7 cellular contexts compared by ENCODE assay signal in the genomic region with DNA sequence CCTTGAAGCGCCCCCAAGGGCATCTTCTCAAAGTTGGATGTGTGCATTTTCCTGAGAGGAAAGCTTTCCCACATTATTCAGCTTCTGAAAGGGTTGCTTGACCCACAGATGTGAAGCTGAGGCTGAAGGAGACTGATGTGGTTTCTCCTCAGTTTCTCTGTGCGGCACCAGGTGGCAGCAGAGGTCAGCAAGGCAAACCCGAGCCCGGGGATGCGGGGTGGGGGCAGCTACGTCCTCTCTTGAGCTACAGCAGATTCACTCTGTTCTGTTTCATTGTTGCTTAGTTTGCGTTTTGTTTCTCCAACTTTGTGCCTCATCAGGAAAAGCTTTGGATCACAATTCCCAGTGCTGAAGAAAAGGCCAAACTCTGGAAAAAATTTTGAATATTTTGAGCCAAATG.
DNase-seq lines count a peak whose midpoint lies in the region; ATAC-seq and TF ChIP-seq lines count a peak whose summit lies in the region.
"Not testable (repeated sequence)": the region's sequence is repeated elsewhere in the genome, so short reads cannot be mapped to it uniquely, and the experiment has no call there.

No MANE protein-coding gene starts in this region.

- not testable (repeated sequence) for H3K4me2 ChIP-seq in HCT116 (ENCODE audit: low read length)

- WGBS in psoas muscle, 3 donors = 0 to 4% (median 3%) methylated on average over 5 to 6 of the region's 7 CpGs

- not testable (repeated sequence) for H3K36me3 ChIP-seq in HCT116 (ENCODE audit: control insufficient read depth in 1 of 2, insufficient read depth in 2 of 2, low read length in 2 of 2); colonic mucosa; psoas muscle (ENCODE audit: insufficient read depth in 1 of 2, low read depth in 1 of 2)

- not testable (repeated sequence) for H3K9me3 Mint-ChIP-seq in activated CD4-positive, alpha-beta T cell treated with anti-CD3 and anti-CD28 coated beads for 36 hours (ENCODE audit: low read depth)

- H3K27ac Mint-ChIP-seq in activated CD4-positive, alpha-beta T cell treated with anti-CD3 and anti-CD28 coated beads for 36 hours = not testable (repeated sequence)

- POLR2A ChIA-PET in HCT116 (lab: Charles Lee); activated CD4-positive, alpha-beta T cell treated with anti-CD3 and anti-CD28 coated beads for 36 hours (lab: Charles Lee): not testable (repeated sequence)

- TF ChIP-seq CTCF in HCT116 (IDR thresholded peaks at IDR 0.05 in 2 of 3, conservative IDR thresholded peaks at IDR 0.05 in 1 of 3; ENCODE audit: borderline replicate concordance in 1 of 3, insufficient read depth in 1 of 3, low read depth in 2 of 3, low read length in 2 of 3) (peak; percentile 27 to 46 (median 38); a peak in 4 of 6 replicates), colonic mucosa (IDR thresholded peaks at IDR 0.05) (peak; percentile 13), psoas muscle (IDR thresholded peaks at IDR 0.05) (peak; percentile 35)

- H3K27ac ChIP-seq in HCT116 (ENCODE audit: low read depth, low read length); colonic mucosa; psoas muscle: not testable (repeated sequence)

- not testable (repeated sequence) for TF ChIP-seq POLR2A in HCT116 (IDR thresholded peaks at IDR 0.05; ENCODE audit: borderline replicate concordance, extremely low read depth, insufficient read depth, insufficient read length)

- not testable (repeated sequence) for H3K36me3 Mint-ChIP-seq in activated CD4-positive, alpha-beta T cell treated with anti-CD3 and anti-CD28 coated beads for 36 hours (ENCODE audit: low read depth)

- CTCF ChIA-PET in HCT116 (lab: Charles Lee); activated CD4-positive, alpha-beta T cell treated with anti-CD3 and anti-CD28 coated beads for 36 hours (lab: Charles Lee): not testable (repeated sequence)

- intact Hi-C loops in HCT116 (cut with micrococcal nuclease); activated CD4-positive, alpha-beta T cell treated with anti-CD3 and anti-CD28 coated beads for 36 hours (cut with DNase I, micrococcal nuclease); colonic mucosa (cut with DNase I); psoas muscle (cut with DNase I): not testable (repeated sequence)

- ATAC-seq in HCT116; activated CD4-positive, alpha-beta T cell treated with anti-CD3 and anti-CD28 coated beads for 36 hours; left lobe of liver; psoas muscle: not testable (repeated sequence)

- not testable (repeated sequence) for H4K20me1 ChIP-seq in HCT116 (ENCODE audit: insufficient read depth)

- not testable (repeated sequence) for H3K9me2 ChIP-seq in HCT116 (ENCODE audit: insufficient read depth)

- not testable (repeated sequence) for H3K4me3 ChIP-seq in HCT116 (replicated peaks in 1 of 2; ENCODE audit: low read depth in 1 of 2, low read length in 2 of 2); colonic mucosa; psoas muscle

- not testable (repeated sequence) for H3K4me1 Mint-ChIP-seq in activated CD4-positive, alpha-beta T cell treated with anti-CD3 and anti-CD28 coated beads for 36 hours

- H2AFZ ChIP-seq in HCT116 (ENCODE audit: low read depth, low read length, poor library complexity, severe bottlenecking) = not testable (repeated sequence)

- H3K27me3 Mint-ChIP-seq in activated CD4-positive, alpha-beta T cell treated with anti-CD3 and anti-CD28 coated beads for 36 hours = not testable (repeated sequence)

- not testable (repeated sequence) for H3K9ac ChIP-seq in HCT116 (ENCODE audit: low read length); colonic mucosa (ENCODE audit: low read depth in 2 of 2, low read length in 2 of 2)

- peak; percentile 55 for TF ChIP-seq RAD21 in HCT116 (IDR thresholded peaks at IDR 0.05; ENCODE audit: low read depth)

- not testable (repeated sequence) for H3K79me2 ChIP-seq in HCT116 (ENCODE audit: insufficient read depth, low read length)

- not testable (repeated sequence) for DNase-seq in HCT116 (ENCODE audit: low read depth, low spot score)
- DNase-seq in activated CD4-positive, alpha-beta T cell treated with anti-CD3 and anti-CD28 coated beads for 36 hours = peak; percentile 61
- DNase-seq in activated T-helper 1 cell treated with anti-CD3 and anti-CD28 coated beads, Interleukin-2, amount 50 U/mL, for 16 hours (ENCODE audit: low read depth in 1 of 2, low spot score in 1 of 2) = peak; percentile 27 to 28
- DNase-seq in colonic mucosa (peak; percentile 35), left lobe of liver (ENCODE audit: low spot score) (peak; percentile 50), psoas muscle (peak; percentile 74 to 75)
- DNase-seq in stimulated activated CD8-positive, alpha-beta memory T cell treated with anti-CD3 and anti-CD28 coated beads, Interleukin-15, amount 100 ng/mL, for 1 hour (ENCODE audit: low read depth) = peak; percentile 30

- not testable (repeated sequence) for H3K4me1 ChIP-seq in HCT116 (ENCODE audit: control insufficient read depth in 1 of 2, insufficient read depth in 2 of 2, low read length in 2 of 2); colonic mucosa; psoas muscle

- RAD21 ChIA-PET in HCT116 (lab: Charles Lee; ENCODE audit: low non-redundant PET in 1 of 2, low total read pairs in 2 of 2, uncharacterized antibody in 2 of 2, unreplicated experiment in 2 of 2) = not testable (repeated sequence)

- BruUV-seq in HCT116 (replicated peaks; lab: Mats Ljungman, UMichigan) = not testable (repeated sequence)

- not testable (repeated sequence) for H3K4me3 Mint-ChIP-seq in activated CD4-positive, alpha-beta T cell treated with anti-CD3 and anti-CD28 coated beads for 36 hours

- not testable (repeated sequence) for H3K27me3 ChIP-seq in HCT116 (ENCODE audit: insufficient read depth, low read length); colonic mucosa; psoas muscle (ENCODE audit: insufficient read depth in 3 of 3, low read length in 2 of 3)

- H3K9me3 ChIP-seq in HCT116 (ENCODE audit: control insufficient read depth in 1 of 2, insufficient read depth in 1 of 2, low read depth in 1 of 2, low read length in 2 of 2); colonic mucosa; psoas muscle: not testable (repeated sequence)
